Comparison of ENCODE assay signal across 8 cellular contexts in genomic region chr7:121328508-121329459, GRCh38. TPM values are rescaled to one million over a fixed set of nuclear protein-coding genes. Genes with fewer than 3 reads are reported as not detected.
DNase-seq lines count a peak whose midpoint lies in the region; ATAC-seq lines count a peak whose summit lies in the region.

Gene WNT16 (plus strand): TSS chr7:121329000. CDS start chr7:121329293, 293 bp downstream.

- WGBS in HUES64 = 52% methylated on average over 39 of the region's 40 CpGs

- H3K9ac ChIP-seq in HUES64 (ENCODE audit: low read depth, low read length) = peak within 1 kb of the TSS; percentile 25; the same call in 1 of the 2 replicates

- no peaks in the 10 kb centered on the region for H3K9me3 ChIP-seq in HUES64 (ENCODE audit: insufficient read depth, low read depth, low read length)

- peak within 1 kb of the TSS in 9 of 10 donors; percentile 26 to 80 (median 58) for H3K4me3 Mint-ChIP-seq in naive thymus-derived CD8-positive, alpha-beta T cell

- peak within 1 kb of the TSS in 1 of 10 donors; percentile 14 for H3K27ac Mint-ChIP-seq in naive thymus-derived CD8-positive, alpha-beta T cell

- no peaks in the 10 kb centered on the region for H3K9me3 Mint-ChIP-seq in naive thymus-derived CD8-positive, alpha-beta T cell

- peaks cover 28 to 73% (median 55%) of the 10 kb centered on the region in 5 donors for H3K27me3 Mint-ChIP-seq in naive thymus-derived CD8-positive, alpha-beta T cell

- H3K27me3 ChIP-seq in HUES64 (ENCODE audit: insufficient read depth, low read length) = peaks cover 51% of the 10 kb centered on the region

- no peak for ATAC-seq in naive thymus-derived CD8-positive, alpha-beta T cell
- no peak for ATAC-seq in HG03108 (IDR thresholded peaks at IDR 0.05; ENCODE audit: unreplicated experiment)

- H3K4me1 ChIP-seq in HUES64 (ENCODE audit: insufficient read depth, low read length) = peaks cover 5% of the 10 kb centered on the region; the same call in 1 of the 2 replicates

- H3K27ac ChIP-seq in HUES64 (ENCODE audit: low read depth, low read length) = no peak within 1 kb of the TSS

- POLR2A ChIA-PET in naive thymus-derived CD8-positive, alpha-beta T cell (lab: Charles Lee) = no interaction called here

- H3K36me3 Mint-ChIP-seq in naive thymus-derived CD8-positive, alpha-beta T cell = no peaks in the 10 kb centered on the region

- DNase-seq in GM03348 (ENCODE audit: low spot score) (peak; percentile 83), ecto neural progenitor cell (ENCODE audit: low spot score) (peak; percentile 83), middle frontal gyrus (ENCODE audit: extremely low spot score, low spot score) (no peak), midbrain (lab: John Stamatoyannopoulos, UW) (no peak), medulla oblongata (ENCODE audit: extremely low spot score) (no peak)
- DNase-seq in naive thymus-derived CD8-positive, alpha-beta T cell = no peak

- H3K4me1 Mint-ChIP-seq in naive thymus-derived CD8-positive, alpha-beta T cell = peaks cover 4 to 22% (median 16%) of the 10 kb centered on the region in 4 donors

- no peaks in the 10 kb centered on the region for H3K36me3 ChIP-seq in HUES64 (ENCODE audit: insufficient read depth, low read length)

- peak within 1 kb of the TSS; percentile 68 for H3K4me3 ChIP-seq in HUES64 (ENCODE audit: low read length)

RNA-seq across cellular contexts. Expression of gene WNT16, which starts in this region (rescaled TPM):
- polyA plus RNA-seq in HUES64 (2013, experiment 1 of 2) = not detected
- polyA plus RNA-seq in HUES64 (2013, experiment 2 of 2) = not detected
- under 1 TPM; 0.19 to 0.21 TPM for total RNA-seq in naive thymus-derived CD8-positive, alpha-beta T cell
- polyA plus RNA-seq in naive thymus-derived CD8-positive, alpha-beta T cell = not detected

Comparison
In these comparisons a context has a peak if more than half of its experiments do, and no peak if none do; other contexts are left out.
1. DNase-seq: peak in GM03348 (single experiment) and ecto neural progenitor cell (single experiment); none in naive thymus-derived CD8-positive, alpha-beta T cell (0 of 10), middle frontal gyrus (single experiment), midbrain (single experiment) and medulla oblongata (single experiment).